Comparison of ENCODE assay signal across 2 cellular contexts in genomic region chr6:41522780-41523548, GRCh38.
A peak's percentile ranks its signal among the peaks of the same experiment; 100 is the strongest.
TF ChIP-seq lines count a peak whose summit lies in the region.

No MANE protein-coding gene starts in this region.

TF ChIP-seq in HEK293, 187 proteins besides CTCF, POLR2A, EP300 and RAD21:
- TF ChIP-seq ZNF514 (tag by site-specific recombination; IDR thresholded peaks at IDR 0.05) (no peak), MZF1 (tag by site-specific recombination; IDR thresholded peaks at IDR 0.05; ENCODE audit: borderline replicate concordance) (peak; percentile 42; the same call in 1 of the 2 replicates)

TF ChIP-seq in H1, 55 proteins besides CTCF, POLR2A, EP300 and RAD21:
- no peak for TF ChIP-seq CBX5 (IDR thresholded peaks at IDR 0.05; ENCODE audit: low read depth, low read length)
- TF ChIP-seq TEAD4 (IDR thresholded peaks at IDR 0.05; ENCODE audit: low read depth, low read length), result no peak
- no peak for TF ChIP-seq JUN (IDR thresholded peaks at IDR 0.05; ENCODE audit: low read depth, low read length)
- no peak for TF ChIP-seq MAFK (IDR thresholded peaks at IDR 0.05; ENCODE audit: low read depth, low read length)
- no peak for TF ChIP-seq CHD1 (IDR thresholded peaks at IDR 0.05; ENCODE audit: low read depth, low read length)
- TF ChIP-seq SP2 (IDR thresholded peaks at IDR 0.05; ENCODE audit: low read length), result no peak
